In the genomic region with DNA sequence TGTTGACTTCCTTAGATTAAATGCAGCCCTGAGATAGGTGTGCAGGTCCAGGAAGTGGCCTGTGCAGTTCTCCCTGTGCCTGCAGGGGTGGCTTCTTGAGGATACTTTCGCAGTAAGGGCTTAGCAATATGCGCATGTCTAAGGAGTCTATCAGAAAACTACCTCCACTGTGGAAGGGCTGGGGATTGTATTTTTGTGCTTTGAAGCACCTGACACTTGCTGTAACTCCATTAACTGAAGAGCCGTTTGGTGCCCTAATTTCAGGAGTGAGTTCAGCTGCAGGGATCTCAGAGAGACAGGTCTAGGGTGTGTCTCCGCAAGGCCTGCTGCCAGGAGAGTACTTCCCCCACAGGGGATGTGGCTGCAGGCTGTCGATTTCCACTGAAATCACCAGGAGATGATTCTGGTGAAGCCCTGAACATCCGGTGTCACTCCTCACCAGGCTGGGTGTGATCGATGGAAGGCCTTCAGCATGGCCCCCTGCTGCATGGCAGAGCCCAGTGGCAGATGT, we compare ENCODE assay signal across 10 cellular contexts. TPM values are rescaled to one million over a fixed set of nuclear protein-coding genes. Genes with fewer than 3 reads are reported as not detected.
DNase-seq lines count a peak whose midpoint lies in the region; ATAC-seq and TF ChIP-seq lines count a peak whose summit lies in the region.
"Had no signal": no experiment of that assay in that cellular context is flagged by ENCODE, and none has a peak within 500 bp of the region (broad histone marks: within the 10 kb centered on the region; RNA-seq: fewer than 3 reads in every experiment).

No MANE protein-coding gene starts in this region.

- peaks cover 99% of the 10 kb centered on the region for H3K79me2 ChIP-seq in OCI-LY3 (ENCODE audit: low read length)

- peaks cover 28% of the 10 kb centered on the region for H3K36me3 Mint-ChIP-seq in CD4-positive, CD25-positive, alpha-beta regulatory T cell
- peaks cover 37% of the 10 kb centered on the region for H3K36me3 Mint-ChIP-seq in dendritic cell treated with granulocyte-macrophage colony-stimulating factor and Interleukin-4, amounts not matched to agents 40 ng/mL and 50 ng/mL, for 4 days (ENCODE audit: low read depth)

- H3K4me2 ChIP-seq in OCI-LY3 (ENCODE audit: low read length): peak overlapping the region; percentile 75

- H3K4me3 ChIP-seq in CD4-positive, CD25-positive, alpha-beta regulatory T cell (ENCODE audit: low read depth, low read length): peak overlapping the region; percentile 67
- H3K4me3 ChIP-seq in OCI-LY3 (ENCODE audit: low read length): 0 out of 2 replicates have a peak overlapping the region, but pooled peaks have one; percentile 19
- H3K4me3 ChIP-seq in tibial nerve: no peak overlapping the region
- H3K4me3 ChIP-seq: thoracic aorta had no signal

- no peaks in the 10 kb centered on the region for H3K27me3 Mint-ChIP-seq in CD4-positive, CD25-positive, alpha-beta regulatory T cell
- no peaks in the 10 kb centered on the region for H3K27me3 Mint-ChIP-seq in dendritic cell treated with granulocyte-macrophage colony-stimulating factor and Interleukin-4, amounts not matched to agents 40 ng/mL and 50 ng/mL, for 4 days

- peak overlapping the region in 2 of 4 donors; percentile 79 for H3K4me3 Mint-ChIP-seq in CD4-positive, CD25-positive, alpha-beta regulatory T cell
- H3K4me3 Mint-ChIP-seq in dendritic cell treated with granulocyte-macrophage colony-stimulating factor and Interleukin-4, amounts not matched to agents 40 ng/mL and 50 ng/mL, for 4 days: no peak overlapping the region

- H2AFZ ChIP-seq in OCI-LY3 (ENCODE audit: low read depth, low read length): no peak overlapping the region

- peaks cover 98% of the 10 kb centered on the region for H3K4me1 ChIP-seq in CD4-positive, CD25-positive, alpha-beta regulatory T cell (ENCODE audit: control insufficient read depth, insufficient read depth, low read length, poor library complexity, severe bottlenecking)
- H3K4me1 ChIP-seq in OCI-LY3 (ENCODE audit: low read length) (peaks cover 98% of the 10 kb centered on the region), tibial nerve (peaks cover 0 to 13% (median 2%) of the 10 kb centered on the region in 4 donors)

- TF ChIP-seq CTCF in OCI-LY3 (IDR thresholded peaks at IDR 0.05; ENCODE audit: low read depth, low read length) (no peak), tibial nerve (IDR thresholded peaks at IDR 0.05) (no peak)

- peak overlapping the region; percentile 97 for H3K27ac ChIP-seq in CD4-positive, CD25-positive, alpha-beta regulatory T cell (ENCODE audit: insufficient read depth, low read length, poor library complexity, severe bottlenecking)
- H3K27ac ChIP-seq in OCI-LY3 (ENCODE audit: low read length) (peak overlapping the region; percentile 98), tibial nerve (peak overlapping the region in 1 of 4 donors; percentile 26)
- H3K27ac ChIP-seq: thoracic aorta had no signal

- TF ChIP-seq POLR2A in tibial nerve (IDR thresholded peaks at IDR 0.05): no peak

- H4K20me1 ChIP-seq in OCI-LY3 (ENCODE audit: insufficient read depth, low read length): peaks cover 81% of the 10 kb centered on the region

- peaks cover 1 to 69% (median 43%) of the 10 kb centered on the region in 4 donors for H3K4me1 Mint-ChIP-seq in CD4-positive, CD25-positive, alpha-beta regulatory T cell
- H3K4me1 Mint-ChIP-seq in dendritic cell treated with granulocyte-macrophage colony-stimulating factor and Interleukin-4, amounts not matched to agents 40 ng/mL and 50 ng/mL, for 4 days (ENCODE audit: low read depth): peaks cover 54% of the 10 kb centered on the region

- H3K27me3 ChIP-seq in CD4-positive, CD25-positive, alpha-beta regulatory T cell (ENCODE audit: control insufficient read depth, insufficient read depth, low read length): no peaks in the 10 kb centered on the region
- no peaks in the 10 kb centered on the region for H3K27me3 ChIP-seq in OCI-LY3 (ENCODE audit: low read depth, low read length)
- H3K27me3 ChIP-seq in tibial nerve: no peaks in the 10 kb centered on the region

- H3K27ac Mint-ChIP-seq in CD4-positive, CD25-positive, alpha-beta regulatory T cell: no peak overlapping the region
- H3K27ac Mint-ChIP-seq in dendritic cell treated with granulocyte-macrophage colony-stimulating factor and Interleukin-4, amounts not matched to agents 40 ng/mL and 50 ng/mL, for 4 days: peak overlapping the region; percentile 61

- 55 to 65% methylated on average over 7 of the region's 7 CpGs for WGBS in tibial nerve, 2 donors

- H3K9me3 ChIP-seq in CD4-positive, CD25-positive, alpha-beta regulatory T cell (ENCODE audit: control insufficient read depth in 2 of 2, low read length in 2 of 2): no peaks in the 10 kb centered on the region
- H3K9me3 ChIP-seq in OCI-LY3 (ENCODE audit: insufficient read depth, low read length) (no peaks in the 10 kb centered on the region), tibial nerve (no peaks in the 10 kb centered on the region)
- H3K9me3 ChIP-seq: thoracic aorta had no signal

- H3K9ac ChIP-seq in OCI-LY3 (ENCODE audit: low read length): peak overlapping the region; percentile 68

- TF ChIP-seq EP300 in tibial nerve (IDR thresholded peaks at IDR 0.05): no peak

- intact Hi-C loops in dendritic cell treated with granulocyte-macrophage colony-stimulating factor and Interleukin-4, amounts not matched to agents 40 ng/mL and 50 ng/mL, for 4 days (cut with micrococcal nuclease): no loop called here

- ATAC-seq in CD4-positive, CD25-positive, alpha-beta regulatory T cell (ENCODE audit: low read depth in 2 of 2): peak; percentile 54 to 57
- peak; percentile 32 for ATAC-seq in GM21381 (IDR thresholded peaks at IDR 0.05; ENCODE audit: unreplicated experiment)
- ATAC-seq in esophagus mucosa: no peak

- H3K36me3 ChIP-seq in CD4-positive, CD25-positive, alpha-beta regulatory T cell (ENCODE audit: control insufficient read depth, insufficient read depth, low read length): peaks cover 24% of the 10 kb centered on the region
- H3K36me3 ChIP-seq in OCI-LY3 (replicated peaks; ENCODE audit: low read depth, low read length): peaks cover 53% of the 10 kb centered on the region
- no peaks in the 10 kb centered on the region for H3K36me3 ChIP-seq in tibial nerve
- H3K36me3 ChIP-seq: thoracic aorta had no signal

- DNase-seq in CD4-positive, CD25-positive, alpha-beta regulatory T cell: peak in 2 of 3 donors; percentile 68 to 86
- DNase-seq in NOMO-1 (lab: John Stamatoyannopoulos, UW; ENCODE audit: unreplicated experiment in 2 of 2) (no peak), tibial nerve (ENCODE audit: low spot score in 2 of 2) (no peak), NCI-H2029 (lab: John Stamatoyannopoulos, UW) (no peak)
- DNase-seq: nucleus accumbens had no signal

- no peaks in the 10 kb centered on the region for H3K9me3 Mint-ChIP-seq in CD4-positive, CD25-positive, alpha-beta regulatory T cell
- no peaks in the 10 kb centered on the region for H3K9me3 Mint-ChIP-seq in dendritic cell treated with granulocyte-macrophage colony-stimulating factor and Interleukin-4, amounts not matched to agents 40 ng/mL and 50 ng/mL, for 4 days

RNA-seq across cellular contexts. Expression of a gene that starts 35.5 kb away (rescaled TPM):
- 376 TPM for total RNA-seq in CD4-positive, CD25-positive, alpha-beta regulatory T cell
- polyA plus RNA-seq in CD4-positive, CD25-positive, alpha-beta regulatory T cell: 100 to 1,000 TPM; 153 to 176 (median 164) TPM
- total RNA-seq in esophagus mucosa: 2.1 TPM
- total RNA-seq in tibial nerve: 10 to 100 TPM in 3 of 4 donors, 1 to 10 TPM in 1; 9.6 to 32.1 (median 20.7) TPM

Comparison
In these comparisons a context has a peak if more than half of its experiments do, and no peak if none do; other contexts are left out.
1. DNase-seq: peak in CD4-positive, CD25-positive, alpha-beta regulatory T cell (2 of 3); none in NOMO-1 (0 of 2), tibial nerve (0 of 2) and NCI-H2029 (single experiment).
2. H3K4me3 ChIP-seq: peak in CD4-positive, CD25-positive, alpha-beta regulatory T cell (single experiment) and OCI-LY3 (single experiment); none in tibial nerve (0 of 4).
3. RNA of a gene that starts 35.5 kb away (total RNA-seq): 376 TPM in CD4-positive, CD25-positive, alpha-beta regulatory T cell (single experiment); 9.6 to 32.1 TPM in tibial nerve and 2.1 TPM in esophagus mucosa (single experiment); every median in the first group is over 10 times any median in the second.